1 cellular context compared by ENCODE assay signal in the genomic region with DNA sequence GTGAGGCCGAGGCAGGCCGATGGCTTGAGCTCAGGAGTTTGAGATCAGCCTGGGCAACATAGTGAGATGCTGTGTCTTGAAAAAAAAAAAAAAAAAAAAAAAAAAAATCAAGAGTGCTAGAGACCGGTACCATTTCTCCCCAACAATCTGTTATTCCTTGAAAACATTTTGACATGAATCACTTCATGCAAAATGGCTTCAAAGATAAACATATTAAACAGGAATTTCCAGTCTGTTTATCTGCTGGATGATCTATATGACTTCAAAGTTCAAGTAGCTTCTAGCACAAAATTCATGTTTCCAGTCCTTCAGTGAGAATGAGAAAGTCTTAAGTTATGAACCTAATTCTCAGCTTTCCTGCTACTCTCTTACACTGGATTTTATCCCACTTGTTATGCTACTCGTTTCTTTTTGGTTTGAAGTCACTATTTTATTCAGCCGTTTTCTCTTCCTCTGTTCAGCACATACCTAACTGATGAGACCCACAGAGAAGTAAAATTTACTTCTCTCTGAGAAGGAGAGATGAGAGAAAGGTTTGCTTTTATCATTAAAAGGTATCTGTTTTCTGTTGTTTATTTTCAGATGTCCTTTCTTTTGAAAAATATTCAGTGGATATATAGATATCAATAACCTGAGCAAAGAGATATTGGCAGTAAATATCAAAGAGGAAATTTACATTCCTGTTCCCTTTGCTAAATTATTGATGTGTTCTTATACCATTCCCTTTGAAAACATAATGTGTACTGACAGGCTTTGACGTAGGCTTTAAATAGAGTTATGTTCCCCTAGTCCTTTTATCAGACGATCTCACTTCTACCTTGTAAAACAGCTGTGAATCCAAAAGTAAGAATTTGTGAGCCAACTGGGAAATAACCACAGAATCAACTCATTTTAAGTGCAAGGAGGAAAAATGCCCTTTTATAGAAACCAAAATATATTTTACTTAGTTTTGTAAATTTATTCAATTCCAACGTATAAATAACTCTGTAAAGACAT.
TF ChIP-seq lines count a peak whose summit lies in the region.

No MANE protein-coding gene starts in this region.

TF ChIP-seq in HCT116, 20 proteins besides CTCF, POLR2A, EP300 and RAD21 (continued from another document):
- TF ChIP-seq JUND (IDR thresholded peaks at IDR 0.05) (no peak), FOSL1 (IDR thresholded peaks at IDR 0.05; ENCODE audit: low read depth) (no peak), YY1 (IDR thresholded peaks at IDR 0.05; ENCODE audit: extremely low read depth, insufficient replicate concordance, low read depth, low read length) (no peak), EZH2phosphoT487 (IDR thresholded peaks at IDR 0.05; ENCODE audit: borderline replicate concordance) (no peak), ZBTB33 (IDR thresholded peaks at IDR 0.05; ENCODE audit: extremely low read depth, insufficient replicate concordance, low read length) (no peak), EZH2 (IDR thresholded peaks at IDR 0.05) (no peak), CBX3 (IDR thresholded peaks at IDR 0.05; ENCODE audit: low read depth) (no peak), MAX (IDR thresholded peaks at IDR 0.05) (no peak), SP1 (IDR thresholded peaks at IDR 0.05; ENCODE audit: low read depth) (no peak), EGR1 (IDR thresholded peaks at IDR 0.05; ENCODE audit: low read depth) (no peak)
